Comparison of ENCODE assay signal across 8 cellular contexts in the genomic region with DNA sequence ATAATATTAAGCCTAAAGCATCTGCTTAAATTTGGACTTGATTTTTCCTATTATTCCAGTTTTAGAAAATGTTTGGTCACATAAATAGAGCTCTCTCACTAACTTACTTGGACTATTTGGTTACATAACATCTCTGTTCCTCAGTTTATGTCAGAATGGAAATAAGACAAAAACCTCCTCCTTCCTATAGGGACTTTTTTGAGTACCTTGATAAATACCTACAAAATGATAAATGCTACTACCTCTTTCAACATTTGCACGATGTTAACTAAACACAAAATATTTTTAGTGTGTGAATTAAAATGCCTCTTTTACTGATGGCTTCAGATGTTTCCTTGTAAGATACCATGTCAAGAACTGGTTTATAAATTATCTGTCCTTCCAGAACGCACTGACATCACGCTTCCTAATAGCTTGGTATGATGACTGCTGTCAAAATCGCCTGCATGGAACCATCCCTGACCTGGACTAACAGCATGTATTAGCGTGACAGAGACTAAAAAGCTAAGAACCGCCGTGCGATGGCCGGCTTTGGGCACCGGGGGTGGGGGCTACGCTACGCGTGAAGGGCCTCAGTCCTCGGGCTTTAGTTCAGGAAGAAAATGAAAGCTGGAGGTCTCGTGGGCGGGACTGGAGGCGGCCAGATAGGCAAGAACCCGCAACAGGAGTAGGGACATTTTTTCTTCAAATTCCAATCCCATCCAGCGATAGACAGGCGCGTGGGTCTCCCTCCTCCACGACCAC.
DNase-seq lines count a peak whose midpoint lies in the region; ATAC-seq and TF ChIP-seq lines count a peak whose summit lies in the region.

No MANE protein-coding gene starts in this region.

- H3K36me3 ChIP-seq in liver (ENCODE audit: control insufficient read depth in 4 of 4, insufficient read depth in 3 of 4, low read depth in 1 of 4, low read length in 3 of 4) (no peaks in the 10 kb centered on the region), thyroid gland (no peaks in the 10 kb centered on the region)

- H3K4me1 ChIP-seq in liver (ENCODE audit: control insufficient read depth in 4 of 4, insufficient read depth in 4 of 4, low read length in 3 of 4) (peaks cover 0 to 13% (median 10%) of the 10 kb centered on the region in 4 donors), thyroid gland (peaks cover 0 to 3% of the 10 kb centered on the region in 2 donors)

- no peak for TF ChIP-seq POLR2A in thyroid gland (IDR thresholded peaks at IDR 0.05)

- in situ Hi-C loops in GM13977 (cut with MboI; ENCODE audit: low pct_unique_long_range_greater_than_20kb, low sequenced_read_pairs, unreplicated experiment): no loop called here

- peak overlapping the region; percentile 80 to 83 for H3K4me3 ChIP-seq in cardiac fibroblast (replicated peaks in 1 of 2; ENCODE audit: low read depth in 2 of 2, low read length in 2 of 2)
- peak overlapping the region; percentile 92 to 96 (median 94) for H3K4me3 ChIP-seq in liver (ENCODE audit: low read depth in 1 of 3, low read length in 3 of 3)
- peak overlapping the region; percentile 69 to 82 (median 69) for H3K4me3 ChIP-seq in thyroid gland (replicated peaks in 1 of 3)

- ATAC-seq in activated T-cell treated with anti-CD3 and anti-CD28 coated beads, Interleukin-2, amount 50 U/mL, for 4 hours: no peak
- ATAC-seq in HG03460 (IDR thresholded peaks at IDR 0.05; ENCODE audit: unreplicated experiment): no peak

- H3K27me3 ChIP-seq in liver (ENCODE audit: control insufficient read depth in 4 of 4, insufficient read depth in 4 of 4, low read length in 3 of 4) (no peaks in the 10 kb centered on the region), thyroid gland (no peaks in the 10 kb centered on the region)

- peak in 1 of 2 donors; percentile 14 for TF ChIP-seq RAD21 in liver (IDR thresholded peaks at IDR 0.05)

- peaks cover 14% of the 10 kb centered on the region for H3K4me1 Mint-ChIP-seq in activated T-cell treated with anti-CD3 and anti-CD28 coated beads, Interleukin-2, amount 50 U/mL, for 4 hours (ENCODE audit: low read depth)

- peak overlapping the region; percentile 78 for H3K4me3 Mint-ChIP-seq in activated T-cell treated with anti-CD3 and anti-CD28 coated beads, Interleukin-2, amount 50 U/mL, for 4 hours

- WGBS in liver: 5% methylated on average over 22 of the region's 22 CpGs
- 18 to 21% methylated on average over 22 of the region's 22 CpGs for whole genome bisulfite sequencing in thyroid gland, 2 donors

- no peaks in the 10 kb centered on the region for H3K9me3 ChIP-seq in liver (ENCODE audit: control insufficient read depth in 4 of 4, low read length in 3 of 4)
- H3K9me3 ChIP-seq in thyroid gland: no peaks in the 10 kb centered on the region

- intact Hi-C loops in thyroid gland (cut with DNase I): no loop called here

- peaks cover 58% of the 10 kb centered on the region for H3K27me3 Mint-ChIP-seq in activated T-cell treated with anti-CD3 and anti-CD28 coated beads, Interleukin-2, amount 50 U/mL, for 4 hours (ENCODE audit: low read depth)

- no peak for TF ChIP-seq CTCF in cardiac fibroblast (IDR thresholded peaks at IDR 0.05; ENCODE audit: low read depth, low read length)
- TF ChIP-seq CTCF in liver (IDR thresholded peaks at IDR 0.05; ENCODE audit: low read depth, low read length, missing input control): no peak
- TF ChIP-seq CTCF in thyroid gland (IDR thresholded peaks at IDR 0.05): no peak
- no peak for TF ChIP-seq CTCF in GM13977 (IDR thresholded peaks at IDR 0.05; ENCODE audit: extremely low read depth, insufficient read depth, missing control alignments)

- H3K9me3 Mint-ChIP-seq in activated T-cell treated with anti-CD3 and anti-CD28 coated beads, Interleukin-2, amount 50 U/mL, for 4 hours: no peaks in the 10 kb centered on the region

- H3K27ac ChIP-seq in liver (ENCODE audit: low read depth in 1 of 2, low read length in 2 of 2) (peak overlapping the region; percentile 90 to 92), thyroid gland (peak overlapping the region in 1 of 3 donors; percentile 36)

- no peak for DNase-seq in activated T-cell treated with anti-CD3 and anti-CD28 coated beads, Interleukin-2, amount 50 U/mL, for 4 hours
- no peak for DNase-seq in activated T-cell treated with anti-CD3 and anti-CD28 coated beads for 4 hours
- DNase-seq in NCI-H2196 (lab: John Stamatoyannopoulos, UW; ENCODE audit: unreplicated experiment): peak; percentile 18
- peak; percentile 29 to 42 for DNase-seq in cardiac fibroblast (ENCODE audit: low read depth in 2 of 2)
- DNase-seq in thyroid gland: peak; percentile 33 to 48
- DNase-seq in GM13977 (ENCODE audit: low spot score): no peak

- peak overlapping the region; percentile 82 to 83 for H3K9ac ChIP-seq in liver (ENCODE audit: low read depth in 1 of 2, low read length in 2 of 2)

- no peaks in the 10 kb centered on the region for H3K36me3 Mint-ChIP-seq in activated T-cell treated with anti-CD3 and anti-CD28 coated beads, Interleukin-2, amount 50 U/mL, for 4 hours (ENCODE audit: insufficient read depth)

TF ChIP-seq in liver, 16 proteins besides CTCF, POLR2A, EP300 and RAD21:
- TF ChIP-seq, protein P1, sequence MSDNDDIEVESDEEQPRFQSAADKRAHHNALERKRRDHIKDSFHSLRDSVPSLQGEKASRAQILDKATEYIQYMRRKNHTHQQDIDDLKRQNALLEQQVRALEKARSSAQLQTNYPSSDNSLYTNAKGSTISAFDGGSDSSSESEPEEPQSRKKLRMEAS (IDR thresholded peaks at IDR 0.05): no peak
- TF ChIP-seq HNF4A (conservative IDR thresholded peaks at IDR 0.05): no peak
- peak in 1 of 2 donors; percentile 19 for TF ChIP-seq RXRA (IDR thresholded peaks at IDR 0.05)
- TF ChIP-seq YY1 (IDR thresholded peaks at IDR 0.05): peak; percentile 29

Comparison
In these comparisons a context has a peak if more than half of its experiments do, and no peak if none do; other contexts are left out.
1. DNase-seq: peak in NCI-H2196 (single experiment), cardiac fibroblast (2 of 2) and thyroid gland (2 of 2); none in activated T-cell treated with anti-CD3 and anti-CD28 coated beads, Interleukin-2, amount 50 U/mL, for 4 hours (single experiment), activated T-cell treated with anti-CD3 and anti-CD28 coated beads for 4 hours (single experiment) and GM13977 (single experiment).
2. Peak in every context shown above with its lines, with median percentiles within 50 percentile points of each other: H3K4me3 ChIP-seq.